11 cellular contexts compared by ENCODE assay signal in the genomic region with DNA sequence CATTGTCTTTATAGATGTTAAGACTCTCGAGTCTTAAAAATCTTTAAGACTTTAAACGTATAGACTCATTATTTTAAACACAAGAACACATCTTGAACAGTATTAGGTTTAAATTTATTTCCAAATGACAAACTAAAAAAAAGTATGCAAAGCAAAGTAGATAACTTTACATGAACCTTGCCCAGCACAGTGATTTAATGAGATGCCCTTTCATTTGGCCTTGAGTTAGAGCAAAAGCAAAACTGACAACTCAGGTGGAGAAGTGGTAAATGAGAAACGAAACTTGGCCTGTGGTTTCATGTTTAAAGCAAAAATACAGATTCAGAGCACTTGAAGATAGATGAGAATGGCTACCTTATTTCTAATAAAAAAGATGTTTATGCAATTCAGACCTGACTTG. TPM values are rescaled to one million over a fixed set of nuclear protein-coding genes. Genes with fewer than 3 reads are reported as not detected.
A peak's percentile ranks its signal among the peaks of the same experiment; 100 is the strongest.
DNase-seq lines count a peak whose midpoint lies in the region; ATAC-seq and FAIRE-seq lines count a peak whose summit lies in the region.
"Had no signal": no experiment of that assay in that cellular context is flagged by ENCODE, and none has a peak within 500 bp of the region (broad histone marks: within the 10 kb centered on the region; RNA-seq: fewer than 3 reads in every experiment).

No MANE protein-coding gene starts in this region.

- H3K4me1 ChIP-seq in small intestine (ENCODE audit: control insufficient read depth in 2 of 2, insufficient read depth in 1 of 2, low read depth in 1 of 2, low read length in 1 of 2) = peaks cover 0 to 4% of the 10 kb centered on the region in 2 donors

- peaks cover 73% of the 10 kb centered on the region for H3K4me1 Mint-ChIP-seq in activated CD8-positive, alpha-beta memory T cell treated with anti-CD3 and anti-CD28 coated beads, Interleukin-2, amount 10 ng/mL, durations not matched to agents 7 days and 5 days

- no peak overlapping the region for H3K27ac ChIP-seq in small intestine (ENCODE audit: low read depth in 1 of 2, low read length in 1 of 2)

- peak; percentile 53 for ATAC-seq in activated CD8-positive, alpha-beta memory T cell treated with anti-CD3 and anti-CD28 coated beads, Interleukin-2, amount 10 ng/mL, durations not matched to agents 7 days and 5 days
- peak; percentile 48 for ATAC-seq in HG02642 (IDR thresholded peaks at IDR 0.05; ENCODE audit: poor library complexity, unreplicated experiment)

- H3K9me3 ChIP-seq in small intestine (ENCODE audit: control insufficient read depth, low read depth) = no peaks in the 10 kb centered on the region

- whole genome bisulfite sequencing in small intestine, 3 donors = 36 to 51% (median 46%) methylated on average over 3 of the region's 3 CpGs

- no peak for DNase-seq in activated CD8-positive, alpha-beta memory T cell treated with anti-CD3 and anti-CD28 coated beads, Interleukin-2, amount 10 ng/mL, durations not matched to agents 7 days and 5 days
- DNase-seq in activated CD8-positive, alpha-beta memory T cell treated with anti-CD3 and anti-CD28 coated beads for 24 hours = no peak
- DNase-seq in M059J (ENCODE audit: low read depth) = peak; percentile 59
- DNase-seq in small intestine = peak; percentile 77
- no peak for DNase-seq in NCI-H1092 (lab: John Stamatoyannopoulos, UW)
- DNase-seq in DMS 273 treated with DMSO at 0.1 percent for 48 hours (lab: John Stamatoyannopoulos, UW) = no peak
- no peak for DNase-seq in GM19240 (ENCODE audit: insufficient read length, low spot score)

- no peaks in the 10 kb centered on the region for H3K27me3 Mint-ChIP-seq in activated CD8-positive, alpha-beta memory T cell treated with anti-CD3 and anti-CD28 coated beads, Interleukin-2, amount 10 ng/mL, durations not matched to agents 7 days and 5 days

- H3K9me3 Mint-ChIP-seq in activated CD8-positive, alpha-beta memory T cell treated with anti-CD3 and anti-CD28 coated beads, Interleukin-2, amount 10 ng/mL, durations not matched to agents 7 days and 5 days (ENCODE audit: low read depth) = no peaks in the 10 kb centered on the region

- no peaks in the 10 kb centered on the region for H3K27me3 ChIP-seq in small intestine (ENCODE audit: control insufficient read depth in 2 of 2, insufficient read depth in 2 of 2, low read length in 2 of 2)

- no peak overlapping the region for H3K4me3 ChIP-seq in small intestine (ENCODE audit: low read depth in 1 of 2, low read length in 2 of 2)

- H3K36me3 ChIP-seq in small intestine (ENCODE audit: control insufficient read depth in 2 of 2, insufficient read depth in 2 of 2, low read length in 2 of 2) = no peaks in the 10 kb centered on the region

- peaks cover 43% of the 10 kb centered on the region for H3K36me3 Mint-ChIP-seq in activated CD8-positive, alpha-beta memory T cell treated with anti-CD3 and anti-CD28 coated beads, Interleukin-2, amount 10 ng/mL, durations not matched to agents 7 days and 5 days

- H3K4me3 Mint-ChIP-seq in activated CD8-positive, alpha-beta memory T cell treated with anti-CD3 and anti-CD28 coated beads, Interleukin-2, amount 10 ng/mL, durations not matched to agents 7 days and 5 days = peak overlapping the region; percentile 52

- peak; percentile 96 for FAIRE-seq in small intestine (lab: Jason Lieb, UNC)

- CTCF ChIA-PET in activated CD8-positive, alpha-beta memory T cell treated with anti-CD3 and anti-CD28 coated beads, Interleukin-2, amount 10 ng/mL, durations not matched to agents 7 days and 5 days (lab: Charles Lee) = interaction anchor here (1.3 to 2.5 kb wide), 5 partner anchors 10 to 25 kb away, joined by 3 to 16 read pairs (median 5); no protein-coding TSS in a partner anchor

- peak overlapping the region; percentile 94 for H3K27ac Mint-ChIP-seq in activated CD8-positive, alpha-beta memory T cell treated with anti-CD3 and anti-CD28 coated beads, Interleukin-2, amount 10 ng/mL, durations not matched to agents 7 days and 5 days

RNA-seq across cellular contexts. Expression of a gene that starts 8.6 kb away (rescaled TPM):
- 100 to 1,000 TPM; 107 to 182 TPM for total RNA-seq in activated CD8-positive, alpha-beta memory T cell treated with anti-CD3 and anti-CD28 coated beads, Interleukin-2, amount 10 ng/mL, durations not matched to agents 7 days and 5 days
- 27.8 and 41.3 TPM in 2 replicates for total RNA-seq in M059J (2014; rRNA removed; shearing (Covaris generic))
- polyA plus RNA-seq in small intestine = under 1 TPM in 2 of 3 donors, not detected in 1; 0.16 to 0.54 TPM
- total RNA-seq: lower leg skin, NCI-H460 had no signal

RNA-seq across cellular contexts. Expression of a gene that starts 17.6 kb away (rescaled TPM):
- 100 to 1,000 TPM; 514 to 528 TPM for total RNA-seq in activated CD8-positive, alpha-beta memory T cell treated with anti-CD3 and anti-CD28 coated beads, Interleukin-2, amount 10 ng/mL, durations not matched to agents 7 days and 5 days
- total RNA-seq in M059J (2014; rRNA removed; shearing (Covaris generic)) = 269 and 350 TPM in 2 replicates
- 10 to 100 TPM; 30.8 to 64.9 (median 38.8) TPM for polyA plus RNA-seq in small intestine

RNA-seq across cellular contexts. Expression of a gene that starts 42.9 kb away (rescaled TPM):
- not detected for total RNA-seq in activated CD8-positive, alpha-beta memory T cell treated with anti-CD3 and anti-CD28 coated beads, Interleukin-2, amount 10 ng/mL, durations not matched to agents 7 days and 5 days
- total RNA-seq in M059J (2014; rRNA removed; shearing (Covaris generic)) = not detected in 2 replicates
- polyA plus RNA-seq in small intestine = not detected
- total RNA-seq: H4, lower leg skin, NCI-H460 had no signal

RNA-seq across cellular contexts. Expression of a gene that starts 53.1 kb away (rescaled TPM):
- 10 to 100 TPM; 71.6 to 88.5 TPM for total RNA-seq in activated CD8-positive, alpha-beta memory T cell treated with anti-CD3 and anti-CD28 coated beads, Interleukin-2, amount 10 ng/mL, durations not matched to agents 7 days and 5 days
- 68.9 and 94.6 TPM in 2 replicates for total RNA-seq in M059J (2014; rRNA removed; shearing (Covaris generic))
- 10 to 100 TPM; 13.4 to 28.6 (median 13.8) TPM for polyA plus RNA-seq in small intestine

Comparison
In these comparisons a context has a peak if more than half of its experiments do, and no peak if none do; other contexts are left out.
1. DNase-seq: peak in M059J (single experiment) and small intestine (single experiment); none in activated CD8-positive, alpha-beta memory T cell treated with anti-CD3 and anti-CD28 coated beads, Interleukin-2, amount 10 ng/mL, durations not matched to agents 7 days and 5 days (single experiment), activated CD8-positive, alpha-beta memory T cell treated with anti-CD3 and anti-CD28 coated beads for 24 hours (single experiment), NCI-H1092 (single experiment), DMS 273 treated with DMSO at 0.1 percent for 48 hours (single experiment) and GM19240 (single experiment).